8 cellular contexts compared by ENCODE assay signal in genomic region chr11:117876341-117877119, GRCh38. TPM values are rescaled to one million over a fixed set of nuclear protein-coding genes. Genes with fewer than 3 reads are reported as not detected.
A peak's percentile ranks its signal among the peaks of the same experiment; 100 is the strongest.
DNase-seq lines count a peak whose midpoint lies in the region; ATAC-seq and TF ChIP-seq lines count a peak whose summit lies in the region.

FXYD6 (minus strand) TSS chr11:117876658; CDS start chr11:117842776, 33,882 bp downstream.

- no peak within 1 kb of the TSS for H3K27ac Mint-ChIP-seq in activated T-helper 2 cell treated with anti-CD3 and anti-CD28 coated beads, Interferon-gamma antibody, Interleukin-2, Interleukin-4, amounts not matched to agents 10 μg/mL and 5 μg/mL and 100 μg/mL, durations not matched to agents 14 hours and 24 hours and 36 hours

- peak within 1 kb of the TSS; percentile 51 for H3K4me2 ChIP-seq in parathyroid adenoma (ENCODE audit: low read length)

- H3K27me3 Mint-ChIP-seq in activated T-helper 2 cell treated with anti-CD3 and anti-CD28 coated beads, Interferon-gamma antibody, Interleukin-2, Interleukin-4, amounts not matched to agents 10 μg/mL and 5 μg/mL and 100 μg/mL, durations not matched to agents 14 hours and 24 hours and 36 hours (ENCODE audit: low read depth) = peaks cover 73% of the 10 kb centered on the region

- H3K36me3 ChIP-seq in heart right ventricle (no peaks in the 10 kb centered on the region), parathyroid adenoma (ENCODE audit: control insufficient read depth, insufficient read depth, low read length) (no peaks in the 10 kb centered on the region)

- peaks cover 13% of the 10 kb centered on the region for H3K4me1 Mint-ChIP-seq in activated T-helper 2 cell treated with anti-CD3 and anti-CD28 coated beads, Interferon-gamma antibody, Interleukin-2, Interleukin-4, amounts not matched to agents 10 μg/mL and 5 μg/mL and 100 μg/mL, durations not matched to agents 14 hours and 24 hours and 36 hours (ENCODE audit: low read depth)

- no peak for TF ChIP-seq CTCF in heart right ventricle (IDR thresholded peaks at IDR 0.05)
- TF ChIP-seq CTCF in parathyroid adenoma (IDR thresholded peaks at IDR 0.05) = no peak

- WGBS in heart right ventricle, 2 donors = 0 to 1% methylated on average over 59 to 63 of the region's 63 CpGs

- H3K27me3 ChIP-seq in heart right ventricle (peaks cover 0 to 70% (median 12%) of the 10 kb centered on the region in 7 donors), parathyroid adenoma (ENCODE audit: control insufficient read depth, insufficient read depth, low read length) (no peaks in the 10 kb centered on the region)

- no peaks in the 10 kb centered on the region for H3K9me3 Mint-ChIP-seq in activated T-helper 2 cell treated with anti-CD3 and anti-CD28 coated beads, Interferon-gamma antibody, Interleukin-2, Interleukin-4, amounts not matched to agents 10 μg/mL and 5 μg/mL and 100 μg/mL, durations not matched to agents 14 hours and 24 hours and 36 hours

- peak within 1 kb of the TSS; percentile 50 for H2AFZ ChIP-seq in parathyroid adenoma

- DNase-seq in CD1c-positive myeloid dendritic cell (ENCODE audit: extremely low spot score) (peak; percentile 13), NCI-H1417 (lab: John Stamatoyannopoulos, UW) (peak; percentile 78 to 93 (median 93)), heart right ventricle (peak; percentile 73 to 77), SW 1271 (lab: John Stamatoyannopoulos, UW) (no peak)
- DNase-seq in activated T-helper 2 cell treated with anti-CD3 and anti-CD28 coated beads, Interferon-gamma antibody, Interleukin-2, Interleukin-4, amounts not matched to agents 10 μg/mL and 5 μg/mL and 100 μg/mL, durations not matched to agents 14 hours and 24 hours and 36 hours (ENCODE audit: low spot score) = no peak

- H3K9me3 ChIP-seq in heart right ventricle (no peaks in the 10 kb centered on the region), parathyroid adenoma (ENCODE audit: control insufficient read depth, low read length) (no peaks in the 10 kb centered on the region)

- intact Hi-C loops in activated T-helper 2 cell treated with anti-CD3 and anti-CD28 coated beads, Interferon-gamma antibody, Interleukin-2, Interleukin-4, amounts not matched to agents 10 μg/mL and 5 μg/mL and 100 μg/mL, durations not matched to agents 14 hours and 24 hours and 36 hours (cut with micrococcal nuclease) = no loop called here
- intact Hi-C loops in heart right ventricle (cut with DNase I) = no loop called here

- H3K4me1 ChIP-seq in heart right ventricle (peaks cover 8 to 64% (median 57%) of the 10 kb centered on the region in 9 donors), parathyroid adenoma (no peaks in the 10 kb centered on the region)

- H3K4me3 ChIP-seq in heart right ventricle (peak within 1 kb of the TSS; percentile 47 to 88 (median 73)), parathyroid adenoma (ENCODE audit: low read depth, low read length) (peak within 1 kb of the TSS; percentile 37)

- peak; percentile 64 to 86 (median 78) for ATAC-seq in heart right ventricle
- ATAC-seq in HG03469 (IDR thresholded peaks at IDR 0.05; ENCODE audit: unreplicated experiment) = no peak
- ATAC-seq in HG03108 (IDR thresholded peaks at IDR 0.05; ENCODE audit: unreplicated experiment) = no peak

- H3K79me2 ChIP-seq in parathyroid adenoma = no peaks in the 10 kb centered on the region

- no peaks in the 10 kb centered on the region for H3K36me3 Mint-ChIP-seq in activated T-helper 2 cell treated with anti-CD3 and anti-CD28 coated beads, Interferon-gamma antibody, Interleukin-2, Interleukin-4, amounts not matched to agents 10 μg/mL and 5 μg/mL and 100 μg/mL, durations not matched to agents 14 hours and 24 hours and 36 hours (ENCODE audit: low read depth)

- H3K4me3 Mint-ChIP-seq in activated T-helper 2 cell treated with anti-CD3 and anti-CD28 coated beads, Interferon-gamma antibody, Interleukin-2, Interleukin-4, amounts not matched to agents 10 μg/mL and 5 μg/mL and 100 μg/mL, durations not matched to agents 14 hours and 24 hours and 36 hours (ENCODE audit: low read depth) = peak within 1 kb of the TSS; percentile 79

- no peak within 1 kb of the TSS for H3K9ac ChIP-seq in parathyroid adenoma

- peak within 1 kb of the TSS; percentile 38 to 96 (median 86) for H3K27ac ChIP-seq in heart right ventricle
- peak within 1 kb of the TSS; percentile 24 for H3K27ac ChIP-seq in parathyroid adenoma

RNA-seq across cellular contexts. Expression of gene FXYD6, which starts in this region (rescaled TPM):
- 0.11 and 0.18 TPM in 2 replicates for total RNA-seq in activated T-helper 2 cell treated with anti-CD3 and anti-CD28 coated beads, Interferon-gamma antibody, Interleukin-2, Interleukin-4, amounts not matched to agents 10 μg/mL and 5 μg/mL and 100 μg/mL, durations not matched to agents 14 hours and 24 hours and 36 hours
- total RNA-seq in heart right ventricle = 10 to 100 TPM; 22.0 to 42.5 (median 30.4) TPM
- 10 to 100 TPM; 62.3 to 65.2 TPM for polyA plus RNA-seq in heart right ventricle

Comparison
In these comparisons a context has a peak if more than half of its experiments do, and no peak if none do; other contexts are left out.
1. RNA of gene FXYD6 (total RNA-seq): 22.0 to 42.5 TPM in heart right ventricle; 0.11 to 0.18 TPM in activated T-helper 2 cell treated with anti-CD3 and anti-CD28 coated beads, Interferon-gamma antibody, Interleukin-2, Interleukin-4, amounts not matched to agents 10 μg/mL and 5 μg/mL and 100 μg/mL, durations not matched to agents 14 hours and 24 hours and 36 hours; every median in the first group is over 10 times any median in the second.
2. DNase-seq: peak in CD1c-positive myeloid dendritic cell (single experiment), NCI-H1417 (3 of 3) and heart right ventricle (2 of 2); none in activated T-helper 2 cell treated with anti-CD3 and anti-CD28 coated beads, Interferon-gamma antibody, Interleukin-2, Interleukin-4, amounts not matched to agents 10 μg/mL and 5 μg/mL and 100 μg/mL, durations not matched to agents 14 hours and 24 hours and 36 hours (single experiment) and SW 1271 (0 of 2).
3. ATAC-seq: peak in heart right ventricle (8 of 8); none in HG03469 (single experiment) and HG03108 (single experiment).